In genomic region chr9:114591206-114591853, GRCh38 we compare ENCODE assay signal across 9 cellular contexts. TPM values are rescaled to one million over a fixed set of nuclear protein-coding genes. Genes with fewer than 3 reads are reported as not detected.
DNase-seq lines count a peak whose midpoint lies in the region; ATAC-seq and TF ChIP-seq lines count a peak whose summit lies in the region.
"Had no signal": no experiment of that assay in that cellular context is flagged by ENCODE, and none has a peak within 500 bp of the region (broad histone marks: within the 10 kb centered on the region; RNA-seq: fewer than 3 reads in every experiment).

No MANE protein-coding gene starts in this region.

- H2AFZ ChIP-seq in mesenchymal stem cell (ENCODE audit: low read depth, low read length) = no peak overlapping the region

- H3K27ac ChIP-seq in heart right ventricle (peak overlapping the region in 6 of 10 donors; percentile 6 to 81 (median 44)), brain microvascular endothelial cell (peak overlapping the region; percentile 41), mesenchymal stem cell (ENCODE audit: low read length, poor library complexity, severe bottlenecking) (no peak overlapping the region), upper lobe of left lung (peak overlapping the region; percentile 37 to 65 (median 46))

- WGBS in heart right ventricle, 2 donors = 59 to 63% methylated on average over 6 of the region's 6 CpGs
- 90% methylated on average over 5 of the region's 6 CpGs for WGBS in mesenchymal stem cell
- WGBS in upper lobe of left lung, 2 donors = 58 to 64% methylated on average over 6 of the region's 6 CpGs

- DNase-seq in heart right ventricle = no peak
- no peak for DNase-seq in left cardiac atrium
- no peak for DNase-seq in brain microvascular endothelial cell
- peak; percentile 76 for DNase-seq in mesenchymal stem cell
- no peak for DNase-seq in upper lobe of left lung
- no peak for DNase-seq in hippocampal formation (lab: John Stamatoyannopoulos, UW)

- H3K79me1 ChIP-seq in mesenchymal stem cell (replicated peaks; ENCODE audit: low read length, poor library complexity, severe bottlenecking) = peaks cover 3% of the 10 kb centered on the region

- H3K27me3 ChIP-seq in heart right ventricle (no peaks in the 10 kb centered on the region), brain microvascular endothelial cell (replicated peaks) (no peaks in the 10 kb centered on the region), mesenchymal stem cell (ENCODE audit: control insufficient read depth in 1 of 2, insufficient read depth in 1 of 2, low read length in 2 of 2) (no peaks in the 10 kb centered on the region), upper lobe of left lung (no peaks in the 10 kb centered on the region)

- no peak overlapping the region for H4K91ac ChIP-seq in mesenchymal stem cell (ENCODE audit: low read length)

- no peak overlapping the region for H3K4ac ChIP-seq in mesenchymal stem cell (ENCODE audit: low read depth in 1 of 2, low read length in 2 of 2)

- ATAC-seq in heart right ventricle (no peak), left cardiac atrium (no peak), upper lobe of left lung (ENCODE audit: low FRiP score in 2 of 2) (no peak), HG03565 (IDR thresholded peaks at IDR 0.05; ENCODE audit: unreplicated experiment) (no peak), HG02571 (IDR thresholded peaks at IDR 0.05; ENCODE audit: unreplicated experiment) (no peak)
- ATAC-seq: K562 had no signal

- H3K4me3 ChIP-seq in heart right ventricle = peak overlapping the region in 1 of 10 donors; percentile 10
- no peak overlapping the region for H3K4me3 ChIP-seq in brain microvascular endothelial cell (ENCODE audit: low read depth, low read length)
- peak overlapping the region in 1 of 2 experiments; percentile 38 for H3K4me3 ChIP-seq in mesenchymal stem cell (ENCODE audit: insufficient read depth in 1 of 2, low read depth in 1 of 2, low read length in 2 of 2)
- peak overlapping the region in 1 of 4 donors; percentile 4 for H3K4me3 ChIP-seq in upper lobe of left lung
- H3K4me3 ChIP-seq: K562 had no signal

- H3K4me1 ChIP-seq in heart right ventricle (peaks cover 11 to 57% (median 47%) of the 10 kb centered on the region in 9 donors), mesenchymal stem cell (ENCODE audit: control insufficient read depth, insufficient read depth, low read depth, low read length) (peaks cover 6% of the 10 kb centered on the region), upper lobe of left lung (peaks cover 45 to 50% (median 47%) of the 10 kb centered on the region in 4 donors)

- no peak overlapping the region for H2BK12ac ChIP-seq in mesenchymal stem cell (ENCODE audit: low read length in 2 of 2)

- no peak for TF ChIP-seq EP300 in upper lobe of left lung (IDR thresholded peaks at IDR 0.05)

- H3K23ac ChIP-seq in mesenchymal stem cell (ENCODE audit: low read length in 2 of 2) = no peak overlapping the region

- H3K9ac ChIP-seq in mesenchymal stem cell (ENCODE audit: low read length) = peak overlapping the region; percentile 25

- H3K18ac ChIP-seq in mesenchymal stem cell (ENCODE audit: low read depth in 1 of 2, low read length in 2 of 2) = no peak overlapping the region

- H2BK5ac ChIP-seq in mesenchymal stem cell (ENCODE audit: low read depth, low read length, poor library complexity, severe bottlenecking) = no peak overlapping the region

- no peak overlapping the region for H2BK15ac ChIP-seq in mesenchymal stem cell (ENCODE audit: low read depth, poor library complexity, severe bottlenecking)

- in situ Hi-C loops in brain microvascular endothelial cell (cut with HindIII; ENCODE audit: low pct_ligation_motif_present, low sequenced_read_pairs) = no loop called here

- no peak overlapping the region for H3K14ac ChIP-seq in mesenchymal stem cell (ENCODE audit: low read length in 2 of 2)

- TF ChIP-seq POLR2A in upper lobe of left lung (IDR thresholded peaks at IDR 0.05) = no peak

- H3K36me3 ChIP-seq in heart right ventricle (peaks cover 0 to 43% (median 26%) of the 10 kb centered on the region in 9 donors), brain microvascular endothelial cell (replicated peaks) (peaks cover 19% of the 10 kb centered on the region), mesenchymal stem cell (ENCODE audit: control insufficient read depth in 1 of 2, insufficient read depth in 2 of 2, low read depth in 1 of 2, low read length in 2 of 2) (peaks cover 21 to 37% of the 10 kb centered on the region in 2 experiments), upper lobe of left lung (peaks cover 10 to 39% (median 28%) of the 10 kb centered on the region in 4 donors)

- H3K4me2 ChIP-seq in mesenchymal stem cell (ENCODE audit: low read length, poor library complexity, severe bottlenecking) = no peak overlapping the region

- intact Hi-C loops in heart right ventricle (cut with DNase I) = no loop called here
- intact Hi-C loops in left cardiac atrium (cut with DNase I) = no loop called here

- H2AK5ac ChIP-seq in mesenchymal stem cell (ENCODE audit: low read length, severe bottlenecking) = no peak overlapping the region

- no peak overlapping the region for H4K8ac ChIP-seq in mesenchymal stem cell (ENCODE audit: low read length)

- no peaks in the 10 kb centered on the region for H3K9me3 ChIP-seq in heart right ventricle
- H3K9me3 ChIP-seq in mesenchymal stem cell (ENCODE audit: control insufficient read depth, low read length) = no peaks in the 10 kb centered on the region
- no peaks in the 10 kb centered on the region for H3K9me3 ChIP-seq in upper lobe of left lung

- H2BK120ac ChIP-seq in mesenchymal stem cell (ENCODE audit: low read depth, low read length) = no peak overlapping the region

- TF ChIP-seq CTCF in heart right ventricle (IDR thresholded peaks at IDR 0.05) (no peak), brain microvascular endothelial cell (IDR thresholded peaks at IDR 0.05; ENCODE audit: low read depth, low read length, missing control alignments) (no peak), upper lobe of left lung (IDR thresholded peaks at IDR 0.05) (no peak)

RNA-seq across cellular contexts. Expression of gene ATP6V1G1, which starts 3.8 kb away (rescaled TPM):
- total RNA-seq in heart right ventricle (10 to 100 TPM; 53.1 to 80.3 (median 64.5) TPM), left cardiac atrium (10 to 100 TPM; 71.5 to 92.9 TPM), upper lobe of left lung (100 to 1,000 TPM in 5 of 6 donors, 10 to 100 TPM in 1; 93.2 to 182 (median 133) TPM)
- 100 to 1,000 TPM in 1 of 2 donors, 10 to 100 TPM in 1; 65.7 to 115 TPM for polyA plus RNA-seq in heart right ventricle
- polyA plus RNA-seq in mesenchymal stem cell (2013, experiment 1 of 2) = 280 TPM
- 328 TPM for polyA plus RNA-seq in mesenchymal stem cell (2013, experiment 2 of 2)

RNA-seq across cellular contexts. Expression of gene TMEM268, which starts 19.8 kb away (rescaled TPM):
- total RNA-seq in heart right ventricle (1 to 10 TPM; 2.4 to 5.6 (median 3.7) TPM), left cardiac atrium (1 to 10 TPM; 5.6 to 6.6 TPM), upper lobe of left lung (10 to 100 TPM in 5 of 6 donors, 1 to 10 TPM in 1; 9.4 to 23.0 (median 19.1) TPM)
- 1 to 10 TPM; 1.0 to 1.4 TPM for polyA plus RNA-seq in heart right ventricle
- 9.6 TPM for polyA plus RNA-seq in mesenchymal stem cell (2013, experiment 1 of 2)
- 9.1 TPM for polyA plus RNA-seq in mesenchymal stem cell (2013, experiment 2 of 2)
